Comparison of ENCODE assay signal across 8 cellular contexts in the genomic region with DNA sequence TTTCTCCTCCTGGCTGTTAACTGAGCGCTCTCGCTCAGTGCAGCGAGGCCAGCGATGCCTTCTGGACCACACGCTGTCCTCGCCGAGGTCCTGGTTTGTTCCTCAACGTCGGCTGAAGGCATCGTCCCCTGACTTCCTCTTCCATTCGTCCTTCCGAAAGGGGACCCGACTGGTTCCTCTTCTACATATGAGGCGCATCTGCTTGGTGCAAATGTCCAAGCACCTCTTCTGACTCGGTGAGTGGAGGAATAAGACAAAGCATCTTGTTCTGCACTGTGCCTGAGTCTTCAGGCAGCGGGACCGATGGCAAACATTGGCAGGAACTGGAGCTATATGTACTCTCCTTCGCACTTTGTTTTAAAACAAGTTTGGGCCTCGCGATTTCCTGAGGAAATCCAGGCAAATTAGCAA. TPM values are rescaled to one million over a fixed set of nuclear protein-coding genes. Genes with fewer than 3 reads are reported as not detected.
DNase-seq lines count a peak whose midpoint lies in the region; ATAC-seq and TF ChIP-seq lines count a peak whose summit lies in the region.

No MANE protein-coding gene starts in this region.

- no peaks in the 10 kb centered on the region for H3K79me2 ChIP-seq in OCI-LY1 (ENCODE audit: insufficient read depth, low read length)

- H3K36me3 Mint-ChIP-seq in activated T-cell treated with anti-CD3 and anti-CD28 coated beads, Interleukin-2, amount 50 U/mL, for 4 hours (ENCODE audit: insufficient read depth): no peaks in the 10 kb centered on the region
- H3K36me3 Mint-ChIP-seq in effector memory CD8-positive, alpha-beta T cell (ENCODE audit: insufficient read depth): no peaks in the 10 kb centered on the region
- no peaks in the 10 kb centered on the region for H3K36me3 Mint-ChIP-seq in naive thymus-derived CD8-positive, alpha-beta T cell

- peaks cover 6% of the 10 kb centered on the region for H3K4me1 ChIP-seq in OCI-LY1 (ENCODE audit: insufficient read depth, low read length, severe bottlenecking)

- H3K9me3 Mint-ChIP-seq in activated T-cell treated with anti-CD3 and anti-CD28 coated beads, Interleukin-2, amount 50 U/mL, for 4 hours: no peaks in the 10 kb centered on the region
- no peaks in the 10 kb centered on the region for H3K9me3 Mint-ChIP-seq in effector memory CD8-positive, alpha-beta T cell
- H3K9me3 Mint-ChIP-seq in naive thymus-derived CD8-positive, alpha-beta T cell: peaks cover 0 to 2% (median 0%) of the 10 kb centered on the region in 9 donors

- H3K4me3 ChIP-seq in OCI-LY1 (ENCODE audit: low read depth, low read length, poor library complexity, severe bottlenecking): peak overlapping the region; percentile 61

- no peaks in the 10 kb centered on the region for H3K9me2 ChIP-seq in OCI-LY1 (ENCODE audit: low read depth, low read length)

- no peaks in the 10 kb centered on the region for H3F3A ChIP-seq in OCI-LY1 (ENCODE audit: insufficient read depth, low read length)

- H3K4me2 ChIP-seq in OCI-LY1 (ENCODE audit: low read length): peak overlapping the region; percentile 81

- H2AFZ ChIP-seq in OCI-LY1 (ENCODE audit: low read length): no peak overlapping the region

- H3K4me1 Mint-ChIP-seq in activated T-cell treated with anti-CD3 and anti-CD28 coated beads, Interleukin-2, amount 50 U/mL, for 4 hours (ENCODE audit: low read depth): peaks cover 15% of the 10 kb centered on the region
- H3K4me1 Mint-ChIP-seq in effector memory CD8-positive, alpha-beta T cell (ENCODE audit: low read depth in 2 of 2): peaks cover 4 to 13% of the 10 kb centered on the region in 2 donors
- H3K4me1 Mint-ChIP-seq in naive thymus-derived CD8-positive, alpha-beta T cell: peaks cover 3 to 27% (median 17%) of the 10 kb centered on the region in 4 donors

- peak overlapping the region; percentile 22; the same call in 1 of the 2 replicates for H3K9ac ChIP-seq in OCI-LY1 (ENCODE audit: low read length)

- POLR2A ChIA-PET in naive thymus-derived CD8-positive, alpha-beta T cell (lab: Charles Lee): no interaction called here

- 0 out of 2 replicates have a peak, but pooled peaks cover 4% of the 10 kb centered on the region for H3K27me3 ChIP-seq in OCI-LY1 (ENCODE audit: insufficient read depth, low read length)

- no peaks in the 10 kb centered on the region for H4K20me1 ChIP-seq in OCI-LY1 (ENCODE audit: insufficient read depth, low read length)

- no peaks in the 10 kb centered on the region for H3K36me3 ChIP-seq in OCI-LY1 (ENCODE audit: insufficient read depth, low read length)

- ATAC-seq in activated T-cell treated with anti-CD3 and anti-CD28 coated beads, Interleukin-2, amount 50 U/mL, for 4 hours: no peak
- peak; percentile 16 for ATAC-seq in HG02759 (IDR thresholded peaks at IDR 0.05; ENCODE audit: unreplicated experiment)
- no peak for ATAC-seq in effector memory CD8-positive, alpha-beta T cell (replicated peaks)
- ATAC-seq in naive thymus-derived CD8-positive, alpha-beta T cell: no peak

- H3K4me3 Mint-ChIP-seq in activated T-cell treated with anti-CD3 and anti-CD28 coated beads, Interleukin-2, amount 50 U/mL, for 4 hours: peak overlapping the region; percentile 63
- peak overlapping the region; percentile 61 to 65 for H3K4me3 Mint-ChIP-seq in effector memory CD8-positive, alpha-beta T cell
- H3K4me3 Mint-ChIP-seq in naive thymus-derived CD8-positive, alpha-beta T cell: peak overlapping the region; percentile 50 to 88 (median 76)

- peaks cover 76% of the 10 kb centered on the region for H3K27me3 Mint-ChIP-seq in activated T-cell treated with anti-CD3 and anti-CD28 coated beads, Interleukin-2, amount 50 U/mL, for 4 hours (ENCODE audit: low read depth)
- H3K27me3 Mint-ChIP-seq in effector memory CD8-positive, alpha-beta T cell: peaks cover 69 to 90% of the 10 kb centered on the region in 2 donors
- H3K27me3 Mint-ChIP-seq in naive thymus-derived CD8-positive, alpha-beta T cell: peaks cover 53 to 88% (median 64%) of the 10 kb centered on the region in 5 donors

- no peak overlapping the region for H3K27ac Mint-ChIP-seq in effector memory CD8-positive, alpha-beta T cell
- no peak overlapping the region for H3K27ac Mint-ChIP-seq in naive thymus-derived CD8-positive, alpha-beta T cell

- no peak for DNase-seq in activated T-cell treated with anti-CD3 and anti-CD28 coated beads, Interleukin-2, amount 50 U/mL, for 4 hours
- no peak for DNase-seq in activated T-cell treated with anti-CD3 and anti-CD28 coated beads, Interleukin-2, amount 50 U/mL, for 1 hour
- DNase-seq in effector memory CD8-positive, alpha-beta T cell: no peak
- DNase-seq in naive thymus-derived CD8-positive, alpha-beta T cell: no peak
- DNase-seq in stimulated activated naive CD4-positive, alpha-beta T cell treated with Interleukin-2 at 50 U/mL for 16 hours (lab: John Stamatoyannopoulos, UW): no peak
- DNase-seq in HPDE6-E6E7 (ENCODE audit: extremely low spot score): no peak

- no peaks in the 10 kb centered on the region for H3K9me3 ChIP-seq in OCI-LY1 (ENCODE audit: low read length)

- H3K27ac ChIP-seq in OCI-LY1 (ENCODE audit: low read depth, low read length, poor library complexity, severe bottlenecking): no peak overlapping the region

- no peak for TF ChIP-seq CTCF in OCI-LY1 (IDR thresholded peaks at IDR 0.05; ENCODE audit: low read length)

RNA-seq across cellular contexts. Expression of a gene that starts 0.7 kb away (rescaled TPM):
- not detected for total RNA-seq in activated T-cell treated with anti-CD3 and anti-CD28 coated beads, Interleukin-2, amount 50 U/mL, for 4 hours
- total RNA-seq in naive thymus-derived CD8-positive, alpha-beta T cell: not detected
- not detected for polyA plus RNA-seq in naive thymus-derived CD8-positive, alpha-beta T cell
